In genomic region chr20:5189917-5190316, GRCh38 we compare ENCODE assay signal across 16 cellular contexts.
DNase-seq lines count a peak whose midpoint lies in the region; ATAC-seq lines count a peak whose summit lies in the region.
"Had no signal": no experiment of that assay in that cellular context is flagged by ENCODE, and none has a peak within 500 bp of the region (broad histone marks: within the 10 kb centered on the region; RNA-seq: fewer than 3 reads in every experiment).

No MANE protein-coding gene starts in this region.

- no peaks in the 10 kb centered on the region for H3K27me3 ChIP-seq in right cardiac atrium (ENCODE audit: control insufficient read depth, insufficient read depth)

- peak overlapping the region; percentile 11 for H3K27ac Mint-ChIP-seq in activated CD4-positive, alpha-beta T cell treated with anti-CD3 and anti-CD28 coated beads, Interleukin-2, amount 10 ng/mL, durations not matched to agents 24 days and 14 days
- H3K27ac Mint-ChIP-seq in stimulated activated naive CD8-positive, alpha-beta T cell treated with anti-CD3 and anti-CD28 coated beads, Interleukin-15, Interleukin-2, amounts not matched to agents 100 ng/mL and 50 ng/mL, for 24 hours, result peak overlapping the region; percentile 31

- H3K4me3 Mint-ChIP-seq in activated CD4-positive, alpha-beta T cell treated with anti-CD3 and anti-CD28 coated beads, Interleukin-2, amount 10 ng/mL, durations not matched to agents 24 days and 14 days, result no peak overlapping the region
- no peak overlapping the region for H3K4me3 Mint-ChIP-seq in stimulated activated naive CD8-positive, alpha-beta T cell treated with anti-CD3 and anti-CD28 coated beads, Interleukin-15, Interleukin-2, amounts not matched to agents 100 ng/mL and 50 ng/mL, for 24 hours
- H3K4me3 Mint-ChIP-seq: CD8-positive, alpha-beta T cell; H9; IgD-negative memory B cell had no signal

- no peak for ATAC-seq in stimulated activated naive CD8-positive, alpha-beta T cell treated with anti-CD3 and anti-CD28 coated beads, Interleukin-15, Interleukin-2, amounts not matched to agents 100 U/mL and 50 U/mL, for 24 hours
- ATAC-seq in left lobe of liver, result peak; percentile 84
- no peak for ATAC-seq in right cardiac atrium
- no peak for ATAC-seq in HG03457 (IDR thresholded peaks at IDR 0.05; ENCODE audit: unreplicated experiment)
- ATAC-seq: CD8-positive, alpha-beta T cell had no signal

- no peaks in the 10 kb centered on the region for H3K4me1 ChIP-seq in right cardiac atrium (ENCODE audit: control insufficient read depth, insufficient read depth, low read length)

- H3K9me3 Mint-ChIP-seq in activated CD4-positive, alpha-beta T cell treated with anti-CD3 and anti-CD28 coated beads, Interleukin-2, amount 10 ng/mL, durations not matched to agents 24 days and 14 days, result no peaks in the 10 kb centered on the region
- no peaks in the 10 kb centered on the region for H3K9me3 Mint-ChIP-seq in stimulated activated naive CD8-positive, alpha-beta T cell treated with anti-CD3 and anti-CD28 coated beads, Interleukin-15, Interleukin-2, amounts not matched to agents 100 ng/mL and 50 ng/mL, for 24 hours
- H3K9me3 Mint-ChIP-seq: CD8-positive, alpha-beta T cell; H9; IgD-negative memory B cell had no signal

- H3K4me1 Mint-ChIP-seq in activated CD4-positive, alpha-beta T cell treated with anti-CD3 and anti-CD28 coated beads, Interleukin-2, amount 10 ng/mL, durations not matched to agents 24 days and 14 days, result peaks cover 13% of the 10 kb centered on the region
- H3K4me1 Mint-ChIP-seq in stimulated activated naive CD8-positive, alpha-beta T cell treated with anti-CD3 and anti-CD28 coated beads, Interleukin-15, Interleukin-2, amounts not matched to agents 100 ng/mL and 50 ng/mL, for 24 hours (ENCODE audit: low read depth), result peaks cover 14% of the 10 kb centered on the region

- H3K27me3 Mint-ChIP-seq in activated CD4-positive, alpha-beta T cell treated with anti-CD3 and anti-CD28 coated beads, Interleukin-2, amount 10 ng/mL, durations not matched to agents 24 days and 14 days, result no peaks in the 10 kb centered on the region
- no peaks in the 10 kb centered on the region for H3K27me3 Mint-ChIP-seq in stimulated activated naive CD8-positive, alpha-beta T cell treated with anti-CD3 and anti-CD28 coated beads, Interleukin-15, Interleukin-2, amounts not matched to agents 100 ng/mL and 50 ng/mL, for 24 hours
- H3K27me3 Mint-ChIP-seq: IgD-negative memory B cell had no signal

- H3K27ac ChIP-seq in substantia nigra (ENCODE audit: low read depth, low read length, poor library complexity, severe bottlenecking) (peak overlapping the region; percentile 20), right cardiac atrium (ENCODE audit: low read length) (no peak overlapping the region)
- H3K27ac ChIP-seq: PC-9 had no signal

- H3K36me3 Mint-ChIP-seq in activated CD4-positive, alpha-beta T cell treated with anti-CD3 and anti-CD28 coated beads, Interleukin-2, amount 10 ng/mL, durations not matched to agents 24 days and 14 days (ENCODE audit: low read depth), result peaks cover 29% of the 10 kb centered on the region
- peaks cover 34% of the 10 kb centered on the region for H3K36me3 Mint-ChIP-seq in stimulated activated naive CD8-positive, alpha-beta T cell treated with anti-CD3 and anti-CD28 coated beads, Interleukin-15, Interleukin-2, amounts not matched to agents 100 ng/mL and 50 ng/mL, for 24 hours (ENCODE audit: low read depth)
- H3K36me3 Mint-ChIP-seq: IgD-negative memory B cell had no signal

- no peak for DNase-seq in activated CD4-positive, alpha-beta T cell treated with anti-CD3 and anti-CD28 coated beads, Interleukin-2, amount 10 ng/mL, durations not matched to agents 24 days and 14 days
- DNase-seq in activated CD4-positive, alpha-beta T cell treated with anti-CD3 and anti-CD28 coated beads, Interleukin-2, amount 50 U/mL, for 4 hours, result no peak
- DNase-seq in stimulated activated naive CD8-positive, alpha-beta T cell treated with anti-CD3 and anti-CD28 coated beads, Interleukin-15, Interleukin-2, amounts not matched to agents 100 U/mL and 50 U/mL, for 24 hours, result no peak
- peak; percentile 68 for DNase-seq in left lobe of liver (ENCODE audit: low spot score)
- DNase-seq in substantia nigra (lab: John Stamatoyannopoulos, UW), result no peak
- DNase-seq in right cardiac atrium, result no peak
- DNase-seq: 8988T; CD8-positive, alpha-beta T cell; H9; NCI-H1436; NCI-H2029 treated with DMSO at 0.1 percent for 48 hours; NCI-H748 treated with DMSO at 0.1 percent for 48 hours; PC-9 had no signal

- 94% methylated on average over 6 of the region's 6 CpGs for WGBS in right cardiac atrium

- intact Hi-C loops in activated CD4-positive, alpha-beta T cell treated with anti-CD3 and anti-CD28 coated beads, Interleukin-2, amount 10 ng/mL, durations not matched to agents 24 days and 14 days (cut with micrococcal nuclease), result no loop called here
- intact Hi-C loops in right cardiac atrium (cut with DNase I), result loop anchor here in 1 of 4 donors (5.0 kb wide), 1 partner anchor 63 kb away; the partner anchor contains the start of gene CDS2

- no peaks in the 10 kb centered on the region for H3K9me3 ChIP-seq in right cardiac atrium (ENCODE audit: control insufficient read depth, low read length)

- H3K4me3 ChIP-seq in right cardiac atrium (ENCODE audit: low read length), result no peak overlapping the region
- H3K4me3 ChIP-seq: PC-9 had no signal
